Comparison of ENCODE assay signal across 9 cellular contexts in genomic region chrX:129772796-129773431, GRCh38. TPM values are rescaled to one million over a fixed set of nuclear protein-coding genes. Genes with fewer than 3 reads are reported as not detected.
DNase-seq lines count a peak whose midpoint lies in the region; ATAC-seq and TF ChIP-seq lines count a peak whose summit lies in the region.
"Had no signal": no experiment of that assay in that cellular context is flagged by ENCODE, and none has a peak within 500 bp of the region (broad histone marks: within the 10 kb centered on the region; RNA-seq: fewer than 3 reads in every experiment).

No MANE protein-coding gene starts in this region.

- POLR2A ChIA-PET in PC-3 (lab: Charles Lee; ENCODE audit: unreplicated experiment) = no interaction called here

- H3K79me2 ChIP-seq in GM23248 (ENCODE audit: insufficient read depth) (no peaks in the 10 kb centered on the region), PC-3 (ENCODE audit: low read length) (no peaks in the 10 kb centered on the region)

- 63 to 67% methylated on average over 13 to 14 of the region's 14 CpGs for WGBS in GM23248 (ENCODE audit: low coverage in 1 of 2, low lambda C conversion rate in 2 of 2, missing lambda C conversion rate in 2 of 2), 2 experiments

- H3K36me3 ChIP-seq in GM23248 (ENCODE audit: low read depth) = no peaks in the 10 kb centered on the region
- H3K36me3 ChIP-seq in PC-3 (ENCODE audit: low read depth, low read length) = no peaks in the 10 kb centered on the region

- H3K27ac ChIP-seq in GM23248 (no peak overlapping the region), PC-3 (ENCODE audit: low read length) (no peak overlapping the region)

- BruUV-seq in PC-3 (replicated peaks; lab: Mats Ljungman, UMichigan) = no TSS peak

- no peaks in the 10 kb centered on the region for H3K36me3 Mint-ChIP-seq in activated T-cell treated with anti-CD3 and anti-CD28 coated beads, Interleukin-2, amount 50 U/mL, for 24 hours (ENCODE audit: low read depth)
- no peaks in the 10 kb centered on the region for H3K36me3 Mint-ChIP-seq in mesothelial cell of epicardium

- H3K4me3 ChIP-seq in GM23248 (no peak overlapping the region), PC-3 (ENCODE audit: low read length) (no peak overlapping the region)

- TF ChIP-seq CTCF in PC-3 (conservative IDR thresholded peaks at IDR 0.05; ENCODE audit: low read depth, low read length) = no peak
- TF ChIP-seq CTCF in mesothelial cell of epicardium (IDR thresholded peaks at IDR 0.05; ENCODE audit: unreplicated experiment) = no peak

- no peaks in the 10 kb centered on the region for H3F3A ChIP-seq in GM23248 (ENCODE audit: insufficient read depth)
- H3F3A ChIP-seq in PC-3 (ENCODE audit: low read length, unreplicated experiment) = no peaks in the 10 kb centered on the region

- peak overlapping the region; percentile 88 for H3K27ac Mint-ChIP-seq in activated T-cell treated with anti-CD3 and anti-CD28 coated beads, Interleukin-2, amount 50 U/mL, for 24 hours
- H3K27ac Mint-ChIP-seq in mesothelial cell of epicardium = no peak overlapping the region

- H3K9me3 Mint-ChIP-seq in activated T-cell treated with anti-CD3 and anti-CD28 coated beads, Interleukin-2, amount 50 U/mL, for 24 hours = no peaks in the 10 kb centered on the region
- H3K9me3 Mint-ChIP-seq in mesothelial cell of epicardium = no peaks in the 10 kb centered on the region

- H3K9me2 ChIP-seq in GM23248 (ENCODE audit: insufficient read depth) = no peaks in the 10 kb centered on the region
- H3K9me2 ChIP-seq in PC-3 (replicated peaks; ENCODE audit: low read length) = no peaks in the 10 kb centered on the region

- no peaks in the 10 kb centered on the region for H3K9me3 ChIP-seq in GM23248 (ENCODE audit: low read depth)
- H3K9me3 ChIP-seq in PC-3 (ENCODE audit: low read length) = no peaks in the 10 kb centered on the region

- DNase-seq in GF-D8 (lab: John Stamatoyannopoulos, UW) (peak; percentile 79), medulla oblongata (ENCODE audit: extremely low spot score) (peak; percentile 76), GM23248 (no peak), PC-3 (no peak), mesothelial cell of epicardium (ENCODE audit: low spot score in 2 of 2, unreplicated experiment in 2 of 2) (no peak)
- DNase-seq in activated T-cell treated with anti-CD3 and anti-CD28 coated beads, Interleukin-2, amount 50 U/mL, for 24 hours = peak; percentile 62

- peak overlapping the region; percentile 47 for H3K4me3 Mint-ChIP-seq in activated T-cell treated with anti-CD3 and anti-CD28 coated beads, Interleukin-2, amount 50 U/mL, for 24 hours
- H3K4me3 Mint-ChIP-seq in mesothelial cell of epicardium = no peak overlapping the region

- intact Hi-C loops in PC-3 (cut with micrococcal nuclease) = no loop called here

- H3K9ac ChIP-seq in GM23248 (no peak overlapping the region), PC-3 (ENCODE audit: low read length) (no peak overlapping the region)

- CTCF ChIA-PET in PC-3 (lab: Charles Lee) = no interaction called here

- H3K4me1 ChIP-seq in GM23248 (ENCODE audit: insufficient read depth) (no peaks in the 10 kb centered on the region), PC-3 (ENCODE audit: insufficient read depth, low read length) (peaks cover 12% of the 10 kb centered on the region)

- no peaks in the 10 kb centered on the region for H4K20me1 ChIP-seq in GM23248 (ENCODE audit: insufficient read depth)
- no peaks in the 10 kb centered on the region for H4K20me1 ChIP-seq in PC-3 (ENCODE audit: low read length)

- H2AFZ ChIP-seq in GM23248 (no peak overlapping the region), PC-3 (ENCODE audit: low read length) (no peak overlapping the region)

- no peaks in the 10 kb centered on the region for H3K27me3 Mint-ChIP-seq in activated T-cell treated with anti-CD3 and anti-CD28 coated beads, Interleukin-2, amount 50 U/mL, for 24 hours
- H3K27me3 Mint-ChIP-seq in mesothelial cell of epicardium (ENCODE audit: low read depth) = no peaks in the 10 kb centered on the region

- peaks cover 81% of the 10 kb centered on the region for H3K4me1 Mint-ChIP-seq in activated T-cell treated with anti-CD3 and anti-CD28 coated beads, Interleukin-2, amount 50 U/mL, for 24 hours (ENCODE audit: low read depth)
- H3K4me1 Mint-ChIP-seq in mesothelial cell of epicardium = no peaks in the 10 kb centered on the region

- peak; percentile 72 for ATAC-seq in GM19463 (IDR thresholded peaks at IDR 0.05; ENCODE audit: unreplicated experiment)
- peak; percentile 70 for ATAC-seq in HG03457 (IDR thresholded peaks at IDR 0.05; ENCODE audit: unreplicated experiment)
- ATAC-seq in PC-3 = no peak

- in situ Hi-C loops in GM23248 (cut with MboI) = no loop called here

- H3K4me2 ChIP-seq in GM23248 (ENCODE audit: unreplicated experiment) (no peak overlapping the region), PC-3 (ENCODE audit: low read length) (no peak overlapping the region)

- no peaks in the 10 kb centered on the region for H3K27me3 ChIP-seq in GM23248 (replicated peaks; ENCODE audit: insufficient read depth)
- no peaks in the 10 kb centered on the region for H3K27me3 ChIP-seq in PC-3 (ENCODE audit: low read length)

RNA-seq across cellular contexts. Expression of gene SASH3, which starts 6.8 kb away (rescaled TPM):
- not detected in 2 replicates for total RNA-seq in GM23248 (2014; rRNA removed; shearing (Covaris generic))
- 0.06 and 0.27 TPM in 2 replicates for polyA plus RNA-seq in GM23248 (2016; fragmentation: Nextera tagmentation; extraction: Ambion mirVana)
- total RNA-seq in PC-3 (2014; rRNA removed) (not detected in 2 replicates), mesothelial cell of epicardium (not detected in 3 replicates)
- polyA plus RNA-seq: neural cell had no signal

RNA-seq across cellular contexts. Expression of gene XPNPEP2, which starts 34.1 kb away (rescaled TPM):
- total RNA-seq in GM23248 (2014; rRNA removed; shearing (Covaris generic)) = 0.65 and 1.9 TPM in 2 replicates
- polyA plus RNA-seq in GM23248 (2016; fragmentation: Nextera tagmentation; extraction: Ambion mirVana) = 0.56 and 0.74 TPM in 2 replicates
- total RNA-seq in PC-3 (2014; rRNA removed) = not detected in 2 replicates
- 3.5 to 4.2 TPM (median 4.0 TPM) in 3 replicates for total RNA-seq in mesothelial cell of epicardium
- polyA plus RNA-seq: neural cell had no signal

Comparison
In these comparisons a context has a peak if more than half of its experiments do, and no peak if none do; other contexts are left out.
1. DNase-seq: peak in GF-D8 (single experiment), activated T-cell treated with anti-CD3 and anti-CD28 coated beads, Interleukin-2, amount 50 U/mL, for 24 hours (single experiment) and medulla oblongata (single experiment); none in GM23248 (single experiment), PC-3 (single experiment) and mesothelial cell of epicardium (0 of 2).